ENCODE assay signal across 1 cellular context in the genomic region with DNA sequence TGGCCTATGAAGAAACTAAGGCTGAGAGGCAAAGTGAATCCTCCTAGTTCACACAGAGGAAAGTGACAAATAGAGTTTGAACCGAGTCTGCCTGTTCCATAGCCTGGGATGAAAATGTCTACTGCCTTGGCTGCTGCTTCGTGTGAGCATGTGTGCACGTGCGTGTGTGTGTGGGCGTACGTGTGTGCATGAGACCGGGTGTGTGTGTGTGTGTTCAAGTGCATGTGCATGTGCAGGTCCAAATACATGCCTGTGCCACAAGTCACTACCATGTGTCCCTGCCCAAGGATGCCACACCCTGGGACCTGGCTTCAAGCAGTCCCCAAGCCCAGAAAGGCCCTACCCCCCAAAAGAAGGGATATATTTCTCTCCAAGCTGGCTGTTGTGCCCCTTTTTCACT.
A peak's percentile ranks its signal among the peaks of the same experiment; 100 is the strongest.
TF ChIP-seq lines count a peak whose summit lies in the region.

No MANE protein-coding gene starts in this region.

TF ChIP-seq in K562, 482 proteins besides CTCF, POLR2A, EP300 and RAD21:
- TF ChIP-seq BHLHE40 (IDR thresholded peaks at IDR 0.05; ENCODE audit: low read length) (0 out of 2 replicates have a peak, but pooled peaks have one; percentile 21), EGR1 (conservative IDR thresholded peaks at IDR 0.05) (peak; percentile 51)
- TF ChIP-seq, protein P1, sequence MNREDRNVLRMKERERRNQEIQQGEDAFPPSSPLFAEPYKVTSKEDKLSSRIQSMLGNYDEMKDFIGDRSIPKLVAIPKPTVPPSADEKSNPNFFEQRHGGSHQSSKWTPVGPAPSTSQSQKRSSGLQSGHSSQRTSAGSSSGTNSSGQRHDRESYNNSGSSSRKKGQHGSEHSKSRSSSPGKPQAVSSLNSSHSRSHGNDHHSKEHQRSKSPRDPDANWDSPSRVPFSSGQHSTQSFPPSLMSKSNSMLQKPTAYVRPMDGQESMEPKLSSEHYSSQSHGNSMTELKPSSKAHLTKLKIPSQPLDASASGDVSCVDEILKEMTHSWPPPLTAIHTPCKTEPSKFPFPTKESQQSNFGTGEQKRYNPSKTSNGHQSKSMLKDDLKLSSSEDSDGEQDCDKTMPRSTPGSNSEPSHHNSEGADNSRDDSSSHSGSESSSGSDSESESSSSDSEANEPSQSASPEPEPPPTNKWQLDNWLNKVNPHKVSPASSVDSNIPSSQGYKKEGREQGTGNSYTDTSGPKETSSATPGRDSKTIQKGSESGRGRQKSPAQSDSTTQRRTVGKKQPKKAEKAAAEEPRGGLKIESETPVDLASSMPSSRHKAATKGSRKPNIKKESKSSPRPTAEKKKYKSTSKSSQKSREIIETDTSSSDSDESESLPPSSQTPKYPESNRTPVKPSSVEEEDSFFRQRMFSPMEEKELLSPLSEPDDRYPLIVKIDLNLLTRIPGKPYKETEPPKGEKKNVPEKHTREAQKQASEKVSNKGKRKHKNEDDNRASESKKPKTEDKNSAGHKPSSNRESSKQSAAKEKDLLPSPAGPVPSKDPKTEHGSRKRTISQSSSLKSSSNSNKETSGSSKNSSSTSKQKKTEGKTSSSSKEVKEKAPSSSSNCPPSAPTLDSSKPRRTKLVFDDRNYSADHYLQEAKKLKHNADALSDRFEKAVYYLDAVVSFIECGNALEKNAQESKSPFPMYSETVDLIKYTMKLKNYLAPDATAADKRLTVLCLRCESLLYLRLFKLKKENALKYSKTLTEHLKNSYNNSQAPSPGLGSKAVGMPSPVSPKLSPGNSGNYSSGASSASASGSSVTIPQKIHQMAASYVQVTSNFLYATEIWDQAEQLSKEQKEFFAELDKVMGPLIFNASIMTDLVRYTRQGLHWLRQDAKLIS (CRISPR knock-in tag; IDR thresholded peaks at IDR 0.05) = no peak
